2 cellular contexts compared by ENCODE assay signal in the genomic region with DNA sequence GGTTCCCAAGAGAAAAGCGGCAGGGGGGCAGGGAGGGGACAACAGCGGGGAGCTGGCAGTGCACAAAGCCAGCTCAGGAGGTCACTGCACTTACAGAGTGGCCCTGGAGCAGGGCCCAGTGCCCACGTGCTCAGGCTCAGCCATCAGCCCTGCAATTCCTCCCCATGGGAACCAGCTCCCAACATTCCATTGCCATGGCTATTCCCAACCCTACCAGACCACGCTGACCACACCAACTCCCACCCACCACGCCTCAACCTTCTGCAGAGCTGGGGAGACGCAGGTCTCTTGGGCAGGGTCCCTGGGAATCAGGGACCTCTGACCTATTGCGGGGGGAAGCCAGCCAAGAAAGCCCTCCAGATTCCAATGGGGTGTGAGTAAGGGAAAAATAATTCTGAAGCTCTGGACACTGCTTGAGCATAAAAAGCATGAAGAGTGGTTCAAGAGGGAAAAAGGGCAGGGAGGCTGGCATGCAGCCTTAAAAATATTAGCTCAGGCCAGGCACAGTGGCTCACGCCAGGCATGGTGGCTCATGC.
A peak's percentile ranks its signal among the peaks of the same experiment; 100 is the strongest.
TF ChIP-seq lines count a peak whose summit lies in the region.

No MANE protein-coding gene starts in this region.

TF ChIP-seq in H1, 55 proteins besides CTCF, POLR2A, EP300 and RAD21 (continued from another document):
- TF ChIP-seq TAF7 (optimal IDR thresholded peaks at IDR 0.05; ENCODE audit: borderline replicate concordance, low read depth, low read length) (no peak), SP1 (IDR thresholded peaks at IDR 0.05; ENCODE audit: low read depth, low read length) (no peak)
- TF ChIP-seq, protein P1, sequence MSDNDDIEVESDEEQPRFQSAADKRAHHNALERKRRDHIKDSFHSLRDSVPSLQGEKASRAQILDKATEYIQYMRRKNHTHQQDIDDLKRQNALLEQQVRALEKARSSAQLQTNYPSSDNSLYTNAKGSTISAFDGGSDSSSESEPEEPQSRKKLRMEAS (IDR thresholded peaks at IDR 0.05), result peak; percentile 50; the same call in 1 of the 2 replicates

TF ChIP-seq in HEK293T, 16 proteins besides CTCF, POLR2A, EP300 and RAD21 (continued from another document):
- TF ChIP-seq SUZ12 (IDR thresholded peaks at IDR 0.05) (no peak), ARNT (IDR thresholded peaks at IDR 0.05) (no peak), HDGF (IDR thresholded peaks at IDR 0.05; ENCODE audit: borderline replicate concordance) (no peak), TARDBP (IDR thresholded peaks at IDR 0.05) (no peak), LEF1 (IDR thresholded peaks at IDR 0.05; ENCODE audit: borderline replicate concordance) (no peak)
- TF ChIP-seq, protein P2, sequence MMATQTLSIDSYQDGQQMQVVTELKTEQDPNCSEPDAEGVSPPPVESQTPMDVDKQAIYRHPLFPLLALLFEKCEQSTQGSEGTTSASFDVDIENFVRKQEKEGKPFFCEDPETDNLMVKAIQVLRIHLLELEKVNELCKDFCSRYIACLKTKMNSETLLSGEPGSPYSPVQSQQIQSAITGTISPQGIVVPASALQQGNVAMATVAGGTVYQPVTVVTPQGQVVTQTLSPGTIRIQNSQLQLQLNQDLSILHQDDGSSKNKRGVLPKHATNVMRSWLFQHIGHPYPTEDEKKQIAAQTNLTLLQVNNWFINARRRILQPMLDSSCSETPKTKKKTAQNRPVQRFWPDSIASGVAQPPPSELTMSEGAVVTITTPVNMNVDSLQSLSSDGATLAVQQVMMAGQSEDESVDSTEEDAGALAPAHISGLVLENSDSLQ (IDR thresholded peaks at IDR 0.05), result no peak
